9 cellular contexts compared by ENCODE assay signal in genomic region chr16:22318690-22319358, GRCh38.
DNase-seq lines count a peak whose midpoint lies in the region; ATAC-seq lines count a peak whose summit lies in the region.
"Had no signal": no experiment of that assay in that cellular context is flagged by ENCODE, and none has a peak within 500 bp of the region (broad histone marks: within the 10 kb centered on the region; RNA-seq: fewer than 3 reads in every experiment).

No MANE protein-coding gene starts in this region.

- H3K27me3 Mint-ChIP-seq in activated T-cell treated with anti-CD3 and anti-CD28 coated beads, Interleukin-2, amount 50 U/mL, for 24 hours, result no peaks in the 10 kb centered on the region

- ATAC-seq in HG03139 (IDR thresholded peaks at IDR 0.05; ENCODE audit: unreplicated experiment) (no peak), HG03460 (IDR thresholded peaks at IDR 0.05; ENCODE audit: unreplicated experiment) (no peak)

- H3K9me3 Mint-ChIP-seq in activated T-cell treated with anti-CD3 and anti-CD28 coated beads, Interleukin-2, amount 50 U/mL, for 24 hours, result no peaks in the 10 kb centered on the region
- H3K9me3 Mint-ChIP-seq: activated naive CD4-positive, alpha-beta T cell treated with anti-CD3 and anti-CD28 coated beads, Interleukin-2, amount 50 U/mL, for 72 hours had no signal

- peaks cover 90% of the 10 kb centered on the region for H3K36me3 Mint-ChIP-seq in activated T-cell treated with anti-CD3 and anti-CD28 coated beads, Interleukin-2, amount 50 U/mL, for 24 hours (ENCODE audit: low read depth)
- H3K36me3 Mint-ChIP-seq: activated naive CD4-positive, alpha-beta T cell treated with anti-CD3 and anti-CD28 coated beads, Interleukin-2, amount 50 U/mL, for 72 hours had no signal

- peak overlapping the region; percentile 66 for H3K27ac Mint-ChIP-seq in activated T-cell treated with anti-CD3 and anti-CD28 coated beads, Interleukin-2, amount 50 U/mL, for 24 hours
- H3K27ac Mint-ChIP-seq: activated naive CD4-positive, alpha-beta T cell treated with anti-CD3 and anti-CD28 coated beads, Interleukin-2, amount 50 U/mL, for 72 hours had no signal

- peaks cover 11% of the 10 kb centered on the region for H3K4me1 Mint-ChIP-seq in activated T-cell treated with anti-CD3 and anti-CD28 coated beads, Interleukin-2, amount 50 U/mL, for 24 hours (ENCODE audit: low read depth)

- DNase-seq in DMS 273 (lab: John Stamatoyannopoulos, UW; ENCODE audit: unreplicated experiment) (peak; percentile 64), DMS 273 treated with DMSO at 0.1 percent for 48 hours (lab: John Stamatoyannopoulos, UW) (no peak), NCI-H69 (lab: John Stamatoyannopoulos, UW) (peak; percentile 30), foreskin melanocyte (peak; percentile 28)
- peak; percentile 69 for DNase-seq in activated T-cell treated with anti-CD3 and anti-CD28 coated beads, Interleukin-2, amount 50 U/mL, for 24 hours
- peak; percentile 68 for DNase-seq in stimulated activated CD4-positive, alpha-beta T cell treated with anti-CD3 and anti-CD28 coated beads, Interleukin-4, amount 100 ng/mL, for 24 hours

- H3K4me3 Mint-ChIP-seq in activated T-cell treated with anti-CD3 and anti-CD28 coated beads, Interleukin-2, amount 50 U/mL, for 24 hours, result no peak overlapping the region
